In the genomic region with DNA sequence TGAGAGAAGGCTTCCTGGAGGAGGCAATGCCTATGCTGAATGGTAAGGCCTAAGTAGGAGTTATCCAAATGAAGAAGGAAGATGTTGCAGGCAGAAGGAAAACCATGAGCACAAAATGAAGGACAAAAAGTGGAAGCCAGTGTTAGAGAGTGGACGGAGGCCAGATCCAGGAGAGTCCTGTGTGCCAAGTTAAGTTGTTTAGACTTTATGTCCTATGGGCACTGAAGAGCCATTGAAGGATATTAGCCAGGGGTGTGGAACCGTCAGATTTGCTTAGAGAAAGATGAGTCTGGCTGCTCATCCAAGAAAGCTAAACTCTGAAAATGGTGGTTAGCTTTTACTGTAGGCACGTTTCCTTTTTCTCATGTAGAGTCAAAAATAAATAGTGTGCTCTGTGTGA, we compare ENCODE assay signal across 33 cellular contexts.
DNase-seq lines count a peak whose midpoint lies in the region; ATAC-seq and TF ChIP-seq lines count a peak whose summit lies in the region.
"Had no signal": no experiment of that assay in that cellular context is flagged by ENCODE, and none has a peak within 500 bp of the region (broad histone marks: within the 10 kb centered on the region; RNA-seq: fewer than 3 reads in every experiment).

No MANE protein-coding gene starts in this region.

- ATAC-seq in stimulated activated effector memory CD8-positive, alpha-beta T cell treated with anti-CD3 and anti-CD28 coated beads, Interleukin-12 subunit alpha, Interleukin-12 subunit beta, amount 100 ng/mL, for 72 hours = no peak
- no peak for ATAC-seq in activated naive CD8-positive, alpha-beta T cell treated with anti-CD3 and anti-CD28 coated beads, Interleukin-2, amount 50 U/mL, for 24 hours
- ATAC-seq: A549; CD8-positive, alpha-beta T cell had no signal

- no peak overlapping the region for H3K4me3 ChIP-seq in muscle layer of colon (ENCODE audit: low read depth in 1 of 2, low read length in 2 of 2)
- no peak overlapping the region for H3K4me3 ChIP-seq in sigmoid colon
- H3K4me3 ChIP-seq: A549; BLaER1; BLaER1 treated with 17β-estradiol and CSF1 and Interleukin-3, amounts not matched to agents 10 nM and 100 nM had no signal

- peaks cover 11% of the 10 kb centered on the region for H3K36me3 Mint-ChIP-seq in nephron (ENCODE audit: low read depth)
- H3K36me3 Mint-ChIP-seq in mesothelial cell of epicardium = no peaks in the 10 kb centered on the region
- H3K36me3 Mint-ChIP-seq in stimulated activated effector memory CD8-positive, alpha-beta T cell treated with anti-CD3 and anti-CD28 coated beads, Interleukin-12 subunit alpha, Interleukin-12 subunit beta, amount 100 ng/mL, for 72 hours = no peaks in the 10 kb centered on the region
- no peaks in the 10 kb centered on the region for H3K36me3 Mint-ChIP-seq in activated naive CD8-positive, alpha-beta T cell treated with anti-CD3 and anti-CD28 coated beads, Interleukin-2, amount 50 U/mL, for 24 hours (ENCODE audit: low read depth)
- H3K36me3 Mint-ChIP-seq: CD14-positive monocyte; CD4-positive, alpha-beta memory T cell; CD4-positive, CD25-positive, alpha-beta regulatory T cell; CD8-positive, alpha-beta memory T cell; CD8-positive, alpha-beta T cell had no signal

- H3K27me3 ChIP-seq in muscle layer of colon (ENCODE audit: control insufficient read depth in 1 of 2, insufficient read depth in 2 of 2, low read length in 2 of 2) = no peaks in the 10 kb centered on the region
- no peaks in the 10 kb centered on the region for H3K27me3 ChIP-seq in sigmoid colon
- H3K27me3 ChIP-seq: BE2C; BLaER1; BLaER1 treated with 17β-estradiol and CSF1 and Interleukin-3, amounts not matched to agents 10 nM and 100 nM had no signal

- TF ChIP-seq CTCF in nephron (IDR thresholded peaks at IDR 0.05; ENCODE audit: unreplicated experiment in 3 of 3) = no peak
- no peak for TF ChIP-seq CTCF in sigmoid colon (IDR thresholded peaks at IDR 0.05)
- no peak for TF ChIP-seq CTCF in mesothelial cell of epicardium (IDR thresholded peaks at IDR 0.05; ENCODE audit: unreplicated experiment)

- H3K4me3 Mint-ChIP-seq in nephron = no peak overlapping the region
- no peak overlapping the region for H3K4me3 Mint-ChIP-seq in mesothelial cell of epicardium
- H3K4me3 Mint-ChIP-seq in stimulated activated effector memory CD8-positive, alpha-beta T cell treated with anti-CD3 and anti-CD28 coated beads, Interleukin-12 subunit alpha, Interleukin-12 subunit beta, amount 100 ng/mL, for 72 hours = no peak overlapping the region
- H3K4me3 Mint-ChIP-seq in activated naive CD8-positive, alpha-beta T cell treated with anti-CD3 and anti-CD28 coated beads, Interleukin-2, amount 50 U/mL, for 24 hours = no peak overlapping the region
- H3K4me3 Mint-ChIP-seq: B cell; CD14-positive monocyte; CD4-positive, alpha-beta memory T cell; CD4-positive, alpha-beta T cell; CD4-positive, CD25-positive, alpha-beta regulatory T cell; CD8-positive, alpha-beta memory T cell; CD8-positive, alpha-beta T cell had no signal

- peaks cover 29% of the 10 kb centered on the region for H3K4me1 ChIP-seq in muscle layer of colon (ENCODE audit: insufficient read depth, low read length)
- peaks cover 0 to 29% (median 24%) of the 10 kb centered on the region in 4 donors for H3K4me1 ChIP-seq in sigmoid colon
- H3K4me1 ChIP-seq: A549; BE2C; BLaER1; BLaER1 treated with 17β-estradiol and CSF1 and Interleukin-3, amounts not matched to agents 10 nM and 100 nM; Caco-2 had no signal

- H3K9ac ChIP-seq in muscle layer of colon (ENCODE audit: low read length) = no peak overlapping the region
- H3K9ac ChIP-seq: BLaER1; BLaER1 treated with 17β-estradiol and CSF1 and Interleukin-3, amounts not matched to agents 10 nM and 100 nM had no signal

- 90 to 92% methylated on average over 3 of the region's 3 CpGs for WGBS in sigmoid colon, 2 donors

- H3K27ac ChIP-seq in muscle layer of colon (ENCODE audit: low read depth, low read length) = peak overlapping the region; percentile 32
- H3K27ac ChIP-seq in sigmoid colon = peak overlapping the region in 3 of 4 donors; percentile 27 to 45 (median 40)
- H3K27ac ChIP-seq: 22Rv1; A549; BLaER1; BLaER1 treated with 17β-estradiol and CSF1 and Interleukin-3, amounts not matched to agents 10 nM and 100 nM; C4-2B had no signal

- no peaks in the 10 kb centered on the region for H3K36me3 ChIP-seq in muscle layer of colon (ENCODE audit: insufficient read depth, low read length)
- H3K36me3 ChIP-seq in sigmoid colon = no peaks in the 10 kb centered on the region
- H3K36me3 ChIP-seq: BE2C; BLaER1; BLaER1 treated with 17β-estradiol and CSF1 and Interleukin-3, amounts not matched to agents 10 nM and 100 nM had no signal

- DNase-seq in sigmoid colon = peak; percentile 73
- DNase-seq in mesothelial cell of epicardium (ENCODE audit: low spot score in 2 of 2, unreplicated experiment in 2 of 2) = no peak
- DNase-seq in stimulated activated effector memory CD8-positive, alpha-beta T cell treated with anti-CD3 and anti-CD28 coated beads, Interleukin-12 subunit alpha, Interleukin-12 subunit beta, amount 100 ng/mL, for 72 hours (ENCODE audit: low spot score in 2 of 2) = no peak
- no peak for DNase-seq in activated naive CD8-positive, alpha-beta T cell treated with anti-CD3 and anti-CD28 coated beads, Interleukin-2, amount 50 U/mL, for 24 hours
- DNase-seq: 8988T; ACHN; AML-193; BE2C; C1 segment of cervical spinal cord; Caco-2; Calu3; CD4-positive, alpha-beta memory T cell; CD4-positive, alpha-beta T cell; CD4-positive, CD25-positive, alpha-beta regulatory T cell; CD8-positive, alpha-beta memory T cell; CD8-positive, alpha-beta T cell; COR-L47; DMS 273 treated with DMSO at 0.1 percent for 48 hours; DMS153; DMS53; DMS79; DMS79 treated with DMSO at 0.1 percent for 48 hours; DND-41; EL had no signal

- no peak for TF ChIP-seq POLR2A in sigmoid colon (IDR thresholded peaks at IDR 0.05)

- peaks cover 43% of the 10 kb centered on the region for H3K4me1 Mint-ChIP-seq in nephron
- peaks cover 24% of the 10 kb centered on the region for H3K4me1 Mint-ChIP-seq in mesothelial cell of epicardium
- no peaks in the 10 kb centered on the region for H3K4me1 Mint-ChIP-seq in stimulated activated effector memory CD8-positive, alpha-beta T cell treated with anti-CD3 and anti-CD28 coated beads, Interleukin-12 subunit alpha, Interleukin-12 subunit beta, amount 100 ng/mL, for 72 hours
- no peaks in the 10 kb centered on the region for H3K4me1 Mint-ChIP-seq in activated naive CD8-positive, alpha-beta T cell treated with anti-CD3 and anti-CD28 coated beads, Interleukin-2, amount 50 U/mL, for 24 hours
- H3K4me1 Mint-ChIP-seq: B cell; CD14-positive monocyte; CD4-positive, alpha-beta memory T cell; CD4-positive, CD25-positive, alpha-beta regulatory T cell; CD8-positive, alpha-beta memory T cell had no signal

- peak overlapping the region in 2 of 3 experiments; percentile 51 to 57 for H3K27ac Mint-ChIP-seq in nephron
- H3K27ac Mint-ChIP-seq in mesothelial cell of epicardium = no peak overlapping the region
- no peak overlapping the region for H3K27ac Mint-ChIP-seq in stimulated activated effector memory CD8-positive, alpha-beta T cell treated with anti-CD3 and anti-CD28 coated beads, Interleukin-12 subunit alpha, Interleukin-12 subunit beta, amount 100 ng/mL, for 72 hours
- H3K27ac Mint-ChIP-seq in activated naive CD8-positive, alpha-beta T cell treated with anti-CD3 and anti-CD28 coated beads, Interleukin-2, amount 50 U/mL, for 24 hours = no peak overlapping the region
- H3K27ac Mint-ChIP-seq: B cell; CD14-positive monocyte; CD4-positive, alpha-beta T cell; CD4-positive, CD25-positive, alpha-beta regulatory T cell; CD8-positive, alpha-beta memory T cell; CD8-positive, alpha-beta T cell had no signal

- H3K9me3 Mint-ChIP-seq in nephron (no peaks in the 10 kb centered on the region), mesothelial cell of epicardium (no peaks in the 10 kb centered on the region)
- no peaks in the 10 kb centered on the region for H3K9me3 Mint-ChIP-seq in stimulated activated effector memory CD8-positive, alpha-beta T cell treated with anti-CD3 and anti-CD28 coated beads, Interleukin-12 subunit alpha, Interleukin-12 subunit beta, amount 100 ng/mL, for 72 hours
- H3K9me3 Mint-ChIP-seq in activated naive CD8-positive, alpha-beta T cell treated with anti-CD3 and anti-CD28 coated beads, Interleukin-2, amount 50 U/mL, for 24 hours = no peaks in the 10 kb centered on the region
- H3K9me3 Mint-ChIP-seq: CD4-positive, alpha-beta T cell; CD8-positive, alpha-beta T cell had no signal

- no peak for TF ChIP-seq EP300 in sigmoid colon (IDR thresholded peaks at IDR 0.05)

- H3K9me3 ChIP-seq in muscle layer of colon (ENCODE audit: low read length) = no peaks in the 10 kb centered on the region
- H3K9me3 ChIP-seq in sigmoid colon = no peaks in the 10 kb centered on the region
- H3K9me3 ChIP-seq: A549; BE2C; BLaER1; BLaER1 treated with 17β-estradiol and CSF1 and Interleukin-3, amounts not matched to agents 10 nM and 100 nM; Caco-2 had no signal

- no peaks in the 10 kb centered on the region for H3K27me3 Mint-ChIP-seq in nephron (ENCODE audit: low read depth)
- no peaks in the 10 kb centered on the region for H3K27me3 Mint-ChIP-seq in mesothelial cell of epicardium (ENCODE audit: low read depth)
- H3K27me3 Mint-ChIP-seq in activated naive CD8-positive, alpha-beta T cell treated with anti-CD3 and anti-CD28 coated beads, Interleukin-2, amount 50 U/mL, for 24 hours = peaks cover 4% of the 10 kb centered on the region
- H3K27me3 Mint-ChIP-seq: B cell; CD4-positive, alpha-beta T cell; CD4-positive, CD25-positive, alpha-beta regulatory T cell had no signal

- intact Hi-C loops in sigmoid colon (cut with DNase I) = loop anchor here (2.0 to 5.0 kb wide), 2 partner anchors 44 kb away; no protein-coding TSS in a partner anchor

Comparison
In these comparisons a context has a peak if more than half of its experiments do, and no peak if none do; other contexts are left out.
1. H3K27ac Mint-ChIP-seq: peak in nephron (2 of 3); none in mesothelial cell of epicardium (single experiment), stimulated activated effector memory CD8-positive, alpha-beta T cell treated with anti-CD3 and anti-CD28 coated beads, Interleukin-12 subunit alpha, Interleukin-12 subunit beta, amount 100 ng/mL, for 72 hours (single experiment) and activated naive CD8-positive, alpha-beta T cell treated with anti-CD3 and anti-CD28 coated beads, Interleukin-2, amount 50 U/mL, for 24 hours (single experiment).